ENCODE assay signal across 16 cellular contexts in genomic region chr21:29473808-29474207, GRCh38.
A peak's percentile ranks its signal among the peaks of the same experiment; 100 is the strongest.
DNase-seq lines count a peak whose midpoint lies in the region; ATAC-seq, FAIRE-seq and TF ChIP-seq lines count a peak whose summit lies in the region.
"Had no signal": no experiment of that assay in that cellular context is flagged by ENCODE, and none has a peak within 500 bp of the region (broad histone marks: within the 10 kb centered on the region; RNA-seq: fewer than 3 reads in every experiment).

No MANE protein-coding gene starts in this region.

- POLR2A ChIA-PET in HepG2 (lab: Yijun Ruan, JAX), result no interaction called here

- H3K9ac ChIP-seq in HepG2 (ENCODE audit: insufficient read depth, low read depth, low read length), result no peak overlapping the region
- no peak overlapping the region for H3K9ac ChIP-seq in neuronal stem cell (ENCODE audit: low read depth, low read length, poor library complexity)
- H3K9ac ChIP-seq: BLaER1 had no signal

- no peaks in the 10 kb centered on the region for H3K9me3 Mint-ChIP-seq in activated naive CD4-positive, alpha-beta T cell treated with anti-CD3 and anti-CD28 coated beads, Interleukin-2, amount 50 U/mL, for 24 hours
- H3K9me3 Mint-ChIP-seq: CD8-positive, alpha-beta T cell had no signal

- no peak overlapping the region for H4K91ac ChIP-seq in neuronal stem cell (ENCODE audit: low read depth, low read length, poor library complexity)

- H3K36me3 Mint-ChIP-seq in activated naive CD4-positive, alpha-beta T cell treated with anti-CD3 and anti-CD28 coated beads, Interleukin-2, amount 50 U/mL, for 24 hours, result peaks cover 7% of the 10 kb centered on the region

- BruUV-seq in HepG2 (replicated peaks; lab: Mats Ljungman, UMichigan), result no TSS peak

- no peak overlapping the region for H3K23ac ChIP-seq in neuronal stem cell (ENCODE audit: low read depth, low read length, poor library complexity)

- no peaks in the 10 kb centered on the region for H3K27me3 Mint-ChIP-seq in activated naive CD4-positive, alpha-beta T cell treated with anti-CD3 and anti-CD28 coated beads, Interleukin-2, amount 50 U/mL, for 24 hours

- no peaks in the 10 kb centered on the region for H3K79me1 ChIP-seq in neuronal stem cell (ENCODE audit: low read depth, low read length)

- H3K36me3 ChIP-seq in HepG2 (replicated peaks in 1 of 2; ENCODE audit: control insufficient read depth in 1 of 2, insufficient read depth in 2 of 2, low read length in 2 of 2) (no peaks in the 10 kb centered on the region), neuronal stem cell (replicated peaks in 1 of 2; ENCODE audit: control insufficient read depth in 2 of 2, insufficient read depth in 2 of 2, low read length in 2 of 2) (no peaks in the 10 kb centered on the region)
- H3K36me3 ChIP-seq: BLaER1 had no signal

- H3K4ac ChIP-seq in neuronal stem cell (ENCODE audit: low read length), result no peak overlapping the region

- no peak for TF ChIP-seq RAD21 in HepG2 (CRISPR knock-in tag; IDR thresholded peaks at IDR 0.05)

- H3K4me3 Mint-ChIP-seq in activated naive CD4-positive, alpha-beta T cell treated with anti-CD3 and anti-CD28 coated beads, Interleukin-2, amount 50 U/mL, for 24 hours, result no peak overlapping the region
- H3K4me3 Mint-ChIP-seq: CD14-positive monocyte; CD8-positive, alpha-beta T cell had no signal

- in situ Hi-C loops in HepG2 (cut with HindIII; ENCODE audit: extremely low pct_ligation_motif_present, low pct_unique_long_range_greater_than_20kb), result no loop called here

- ATAC-seq in HepG2 (peak; percentile 65), GM19455 (IDR thresholded peaks at IDR 0.05; ENCODE audit: unreplicated experiment) (no peak), HG03039 (IDR thresholded peaks at IDR 0.05; ENCODE audit: unreplicated experiment) (no peak)
- ATAC-seq: CD8-positive, alpha-beta T cell had no signal

- peaks cover 9% of the 10 kb centered on the region for H3K4me1 Mint-ChIP-seq in activated naive CD4-positive, alpha-beta T cell treated with anti-CD3 and anti-CD28 coated beads, Interleukin-2, amount 50 U/mL, for 24 hours

- H3K79me2 ChIP-seq in HepG2 (ENCODE audit: insufficient read depth, low read length), result no peaks in the 10 kb centered on the region

- no peak overlapping the region for H3K4me2 ChIP-seq in HepG2 (ENCODE audit: low read depth, low read length)
- no peak overlapping the region for H3K4me2 ChIP-seq in neuronal stem cell (ENCODE audit: insufficient read depth, low read length, poor library complexity, severe bottlenecking)
- H3K4me2 ChIP-seq: BLaER1 had no signal

- no peak overlapping the region for H2BK15ac ChIP-seq in neuronal stem cell (ENCODE audit: low read length)

- DNase-seq in activated naive CD4-positive, alpha-beta T cell treated with Interleukin-2 at 50 U/mL for 16 hours, result no peak
- no peak for DNase-seq in HepG2 (ENCODE audit: low spot score)
- no peak for DNase-seq in neuronal stem cell (ENCODE audit: low spot score)
- no peak for DNase-seq in A172 (ENCODE audit: low spot score)
- DNase-seq: Calu3; CD8-positive, alpha-beta T cell; DMS79 treated with DMSO at 0.1 percent for 48 hours; GF-D8; GOT3; H7 had no signal

- TF ChIP-seq CTCF in HepG2 (CRISPR knock-in tag; IDR thresholded peaks at IDR 0.05), result no peak

- H3K27ac Mint-ChIP-seq in activated naive CD4-positive, alpha-beta T cell treated with anti-CD3 and anti-CD28 coated beads, Interleukin-2, amount 50 U/mL, for 24 hours, result peak overlapping the region; percentile 71
- H3K27ac Mint-ChIP-seq: CD8-positive, alpha-beta T cell had no signal

- TF ChIP-seq EP300 in HepG2 (IDR thresholded peaks at IDR 0.05; ENCODE audit: low read depth in 2 of 2, low read length in 2 of 2), result no peak
- no peak for TF ChIP-seq EP300 in HepG2 (CRISPR knock-in tag; IDR thresholded peaks at IDR 0.05; ENCODE audit: borderline replicate concordance)

- no peak overlapping the region for H4K8ac ChIP-seq in neuronal stem cell (ENCODE audit: low read depth, low read length)

- CTCF ChIA-PET in HepG2 (lab: Yijun Ruan, JAX; ENCODE audit: low intra/inter-chr PET ratio, low total read pairs), result no interaction called here

- no peak for TF ChIP-seq POLR2A in HepG2 (IDR thresholded peaks at IDR 0.05; ENCODE audit: insufficient read depth in 1 of 2, low read depth in 2 of 2, low read length in 2 of 2)

- H3K18ac ChIP-seq in neuronal stem cell (ENCODE audit: low read length), result no peak overlapping the region

- no peak overlapping the region for H2BK12ac ChIP-seq in neuronal stem cell (ENCODE audit: low read length)

- no peaks in the 10 kb centered on the region for H4K20me1 ChIP-seq in HepG2 (ENCODE audit: insufficient read depth, low read length)
- H4K20me1 ChIP-seq: BLaER1 had no signal

- no peak overlapping the region for H2BK5ac ChIP-seq in neuronal stem cell (ENCODE audit: low read length)

- H3K4me3 ChIP-seq in HepG2 (replicated peaks in 1 of 3; ENCODE audit: insufficient read depth in 1 of 3, low read depth in 2 of 3, low read length in 3 of 3) (no peak overlapping the region), neuronal stem cell (ENCODE audit: low read length in 2 of 2) (no peak overlapping the region)
- H3K4me3 ChIP-seq: BLaER1 had no signal

- no peaks in the 10 kb centered on the region for H3K27me3 ChIP-seq in HepG2 (ENCODE audit: control insufficient read depth in 1 of 2, insufficient read depth in 2 of 2, low read length in 2 of 2)
- no peaks in the 10 kb centered on the region for H3K27me3 ChIP-seq in neuronal stem cell (ENCODE audit: control insufficient read depth in 3 of 3, insufficient read depth in 3 of 3, low read depth in 1 of 3, low read length in 3 of 3)
- H3K27me3 ChIP-seq: BLaER1 had no signal

- peak overlapping the region; percentile 25 for H3K14ac ChIP-seq in neuronal stem cell (ENCODE audit: low read length)

- H2AFZ ChIP-seq in HepG2 (ENCODE audit: low read length) (no peak overlapping the region), neuronal stem cell (ENCODE audit: low read length) (no peak overlapping the region)

- H3K4me1 ChIP-seq in HepG2 (ENCODE audit: insufficient read depth, low read length) (peaks cover 40% of the 10 kb centered on the region), neuronal stem cell (ENCODE audit: control insufficient read depth in 2 of 2, insufficient read depth in 1 of 2, low read depth in 1 of 2, low read length in 2 of 2) (peaks cover 0 to 4% of the 10 kb centered on the region in 2 donors)

- H3K27ac ChIP-seq in HepG2 (ENCODE audit: extremely low read length, insufficient read depth, low read length), result no peak overlapping the region
- H3K27ac ChIP-seq in neuronal stem cell (replicated peaks; ENCODE audit: low read length), result no peak overlapping the region
- H3K27ac ChIP-seq: 22Rv1, BLaER1 had no signal

- intact Hi-C loops in HepG2 (cut with micrococcal nuclease; ENCODE audit: unreplicated experiment), result loop anchor here (10.0 kb wide), 1 partner anchor 379 kb away; no protein-coding TSS in a partner anchor

- no peak overlapping the region for H2BK120ac ChIP-seq in neuronal stem cell (ENCODE audit: low read depth, low read length)

- WGBS in HepG2 (ENCODE audit: low lambda C conversion rate), result 27% methylated on average over 2 of the region's 2 CpGs
- WGBS in neuronal stem cell (ENCODE audit: extremely low coverage in 2 of 2, insufficient read length in 2 of 2, insufficient replicate concordance in 1 of 2), 2 donors, result no CpG with 5 or more reads among the region's 2 CpGs

- H2AK5ac ChIP-seq in neuronal stem cell (ENCODE audit: low read depth, low read length), result no peak overlapping the region

- FAIRE-seq in HepG2 (lab: Jason Lieb, UNC), result no peak

- H3K9me3 ChIP-seq in HepG2 (ENCODE audit: low read length), result no peaks in the 10 kb centered on the region
- peaks cover 0 to 10% of the 10 kb centered on the region in 2 donors for H3K9me3 ChIP-seq in neuronal stem cell (replicated peaks in 1 of 2; ENCODE audit: control insufficient read depth in 2 of 2, insufficient read depth in 1 of 2, low read depth in 1 of 2, low read length in 2 of 2)
- H3K9me3 ChIP-seq: BLaER1 had no signal

TF ChIP-seq in HepG2, 621 proteins besides CTCF, POLR2A, EP300 and RAD21:
- TF ChIP-seq HNF4A (CRISPR knock-in tag; IDR thresholded peaks at IDR 0.05) (peak; percentile 50; the same call in 1 of the 2 replicates), FOXO4 (CRISPR knock-in tag; conservative IDR thresholded peaks at IDR 0.05) (no peak)
TF ChIP-seq in HepG2: peak in this region for 1.
